8 cellular contexts compared by ENCODE assay signal in genomic region chr7:102748605-102749322, GRCh38. TPM values are rescaled to one million over a fixed set of nuclear protein-coding genes. Genes with fewer than 3 reads are reported as not detected.
A peak's percentile ranks its signal among the peaks of the same experiment; 100 is the strongest.
DNase-seq lines count a peak whose midpoint lies in the region; ATAC-seq and TF ChIP-seq lines count a peak whose summit lies in the region.
"Not testable (repeated sequence)": the region's sequence is repeated elsewhere in the genome, so short reads cannot be mapped to it uniquely, and the experiment has no call there.

Gene FAM185A, plus strand, starts transcription at chr7:102748999. Its CDS starts 209 bp downstream, at chr7:102749208.

- peak within 1 kb of the TSS; percentile 70 to 86 (median 85) for H3K4me3 Mint-ChIP-seq in T-cell

- peaks cover 14 to 16% (median 15%) of the 10 kb centered on the region in 3 donors for H3K4me1 Mint-ChIP-seq in T-cell

- DNase-seq in GM13977 (ENCODE audit: low spot score): peak; percentile 91
- DNase-seq in NCI-H146 (lab: John Stamatoyannopoulos, UW): peak; percentile 99
- peak; percentile 84 to 99 (median 96) for DNase-seq in T-cell
- DNase-seq in amniotic stem cell (lab: John Stamatoyannopoulos, UW): peak; percentile 98
- peak; percentile 95 to 99 for DNase-seq in heart right ventricle
- peak; percentile 100 for DNase-seq in pons (ENCODE audit: low spot score)
- peak; percentile 98 for DNase-seq in transverse colon

- intact Hi-C loops in heart right ventricle (cut with DNase I): loop anchor here in 3 of 10 donors (5.0 kb wide), 1 partner anchor 324 kb away; the partner anchor contains the start of gene FBXL13 (in 3 of the 3)
- intact Hi-C loops in transverse colon (cut with DNase I; ENCODE audit: low total_unique reads): not testable (repeated sequence)

- in situ Hi-C loops in GM13977 (cut with MboI; ENCODE audit: low pct_unique_long_range_greater_than_20kb, low sequenced_read_pairs, unreplicated experiment); transverse colon (cut with MboI; ENCODE audit: low pct_ligation_motif_present in 1 of 4, low pct_unique_long_range_greater_than_20kb in 1 of 4, low sequenced_read_pairs in 3 of 4): not testable (repeated sequence)

- not testable (repeated sequence) for H3K27me3 ChIP-seq in heart right ventricle, transverse colon

- ATAC-seq in HG02870 (IDR thresholded peaks at IDR 0.05; ENCODE audit: unreplicated experiment) (peak; percentile 97), T-cell (replicated peaks in 1 of 4) (peak; percentile 98 to 100 (median 100)), heart right ventricle (peak; percentile 99 to 100 (median 100))

- peak within 1 kb of the TSS; percentile 42 to 85 (median 74) for H3K4me3 ChIP-seq in heart right ventricle
- peak within 1 kb of the TSS; percentile 52 to 76 (median 58) for H3K4me3 ChIP-seq in transverse colon

- H3K9me3 ChIP-seq in heart right ventricle, transverse colon: not testable (repeated sequence)

- peak within 1 kb of the TSS; percentile 76 to 93 for H3K27ac Mint-ChIP-seq in T-cell

- not testable (repeated sequence) for TF ChIP-seq EP300 in transverse colon (IDR thresholded peaks at IDR 0.05; ENCODE audit: low read depth)

- POLR2A ChIA-PET in T-cell (lab: Charles Lee): not testable (repeated sequence)

- TF ChIP-seq POLR2A in transverse colon (IDR thresholded peaks at IDR 0.05): not testable (repeated sequence)

- not testable (repeated sequence) for H3K36me3 Mint-ChIP-seq in T-cell

- 0% methylated on average over 32 to 33 of the region's 35 CpGs for WGBS in heart right ventricle, 2 donors
- 0% methylated on average over 3 to 20 of the region's 35 CpGs for WGBS in transverse colon (ENCODE audit: low coverage in 1 of 2), 2 donors

- not testable (repeated sequence) for H3K27me3 Mint-ChIP-seq in T-cell

- H3K27ac ChIP-seq in heart right ventricle (peak within 1 kb of the TSS in 8 of 10 donors; percentile 58 to 80 (median 74)), transverse colon (peak within 1 kb of the TSS; percentile 71 to 83 (median 81))

- not testable (repeated sequence) for H3K9me3 Mint-ChIP-seq in T-cell

- H3K4me1 ChIP-seq in heart right ventricle (peaks cover 0 to 20% (median 13%) of the 10 kb centered on the region in 9 donors), transverse colon (peaks cover 6 to 19% (median 10%) of the 10 kb centered on the region in 4 donors)

- CTCF ChIA-PET in T-cell (lab: Charles Lee): interaction anchor here (0.5 to 1.4 kb wide), 6 partner anchors 9 to 326 kb away, joined by 3 to 20 read pairs (median 7); partner anchors contain the start of genes ARMC10 (in 1 of the 2) and FBXL13 (in 1 of the 2)

- not testable (repeated sequence) for H3K36me3 ChIP-seq in heart right ventricle, transverse colon

- TF ChIP-seq CTCF in GM13977 (IDR thresholded peaks at IDR 0.05; ENCODE audit: extremely low read depth, insufficient read depth, missing control alignments); heart right ventricle (IDR thresholded peaks at IDR 0.05); transverse colon (IDR thresholded peaks at IDR 0.05): not testable (repeated sequence)

RNA-seq across cellular contexts. Expression of gene FAM185A, which starts in this region (rescaled TPM):
- total RNA-seq in T-cell (10 to 100 TPM in 2 of 5 donors, 1 to 10 TPM in 3; 6.4 to 15.7 (median 8.7) TPM), heart right ventricle (10 to 100 TPM in 2 of 10 donors, 1 to 10 TPM in 8; 4.8 to 12.4 (median 8.5) TPM), transverse colon (10 to 100 TPM; 12.7 to 20.2 (median 17.4) TPM)
- polyA plus RNA-seq in heart right ventricle: 1 to 10 TPM; 3.7 to 4.6 TPM

Comparison
In these comparisons a context has a peak if more than half of its experiments do, and no peak if none do; other contexts are left out.
1. Peak in every context shown above with its lines: DNase-seq, ATAC-seq, H3K4me3 ChIP-seq and H3K27ac ChIP-seq.